In the genomic region with DNA sequence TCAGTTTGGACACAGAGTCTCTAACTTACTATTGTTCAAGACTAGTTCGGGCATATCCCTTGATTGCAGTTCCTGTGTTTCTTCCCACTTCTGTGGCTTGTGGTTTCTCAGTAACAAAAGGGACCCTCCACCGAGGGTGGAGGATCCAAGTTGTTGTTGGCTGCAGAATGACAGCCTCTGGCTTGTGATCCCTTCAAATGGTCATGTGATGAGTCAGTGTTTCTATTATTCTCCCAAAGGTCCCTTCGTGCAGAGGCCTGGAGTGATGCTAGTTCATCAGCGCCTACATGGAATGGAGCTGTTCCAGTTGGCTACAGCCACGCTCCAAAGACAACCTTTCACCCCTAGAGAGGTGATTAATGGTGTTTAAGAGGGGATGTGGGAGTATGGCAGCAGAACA, we compare ENCODE assay signal across 8 cellular contexts. TPM values are rescaled to one million over a fixed set of nuclear protein-coding genes. Genes with fewer than 3 reads are reported as not detected.
DNase-seq lines count a peak whose midpoint lies in the region; ATAC-seq and TF ChIP-seq lines count a peak whose summit lies in the region.

No MANE protein-coding gene starts in this region.

- H3K27me3 ChIP-seq in psoas muscle (ENCODE audit: insufficient read depth in 3 of 3, low read length in 2 of 3): peaks cover 0 to 21% (median 0%) of the 10 kb centered on the region in 3 donors

- no peak overlapping the region for H3K4me3 ChIP-seq in psoas muscle

- ATAC-seq in psoas muscle (peak; percentile 36 to 50 (median 42)), GM21381 (IDR thresholded peaks at IDR 0.05; ENCODE audit: unreplicated experiment) (no peak)

- DNase-seq in GM03348 (ENCODE audit: low spot score) (peak; percentile 91), RKO (ENCODE audit: low spot score) (peak; percentile 12), fibroblast of peridontal ligament (ENCODE audit: extremely low read depth) (peak; percentile 99), psoas muscle (peak; percentile 42 to 65), NCI-H128 (lab: John Stamatoyannopoulos, UW; ENCODE audit: unreplicated experiment) (no peak)
- no peak for DNase-seq in stimulated activated CD4-positive, alpha-beta T cell treated with anti-CD3 and anti-CD28 coated beads, Interleukin-4, amount 100 ng/mL, for 4 hours
- no peak for DNase-seq in activated T-cell treated with anti-CD3 and anti-CD28 coated beads, Interleukin-2, amount 50 U/mL, for 1 hour

- 41 to 45% (median 45%) methylated on average over 5 of the region's 5 CpGs for WGBS in psoas muscle, 3 donors

- H3K36me3 ChIP-seq in psoas muscle (ENCODE audit: insufficient read depth in 1 of 2, low read depth in 1 of 2): peaks cover 30 to 61% of the 10 kb centered on the region in 2 donors

- intact Hi-C loops in psoas muscle (cut with DNase I): no loop called here

- no peak for TF ChIP-seq CTCF in psoas muscle (IDR thresholded peaks at IDR 0.05)

- H3K9me3 ChIP-seq in psoas muscle: no peaks in the 10 kb centered on the region

- H3K27ac ChIP-seq in psoas muscle: no peak overlapping the region

- H3K4me1 ChIP-seq in psoas muscle: peaks cover 16% of the 10 kb centered on the region

RNA-seq across cellular contexts. Expression of a gene that starts 2.6 kb away (rescaled TPM):
- 1 to 10 TPM in 2 of 4 donors, under 1 TPM in 2; 0.84 to 1.4 (median 1.1) TPM for total RNA-seq in psoas muscle
- polyA plus RNA-seq in psoas muscle: under 1 TPM; 0.23 to 0.57 (median 0.43) TPM

RNA-seq across cellular contexts. Expression of a gene that starts 35.2 kb away (rescaled TPM):
- 100 to 1,000 TPM; 156 to 187 (median 175) TPM for total RNA-seq in psoas muscle
- 100 to 1,000 TPM; 111 to 161 (median 131) TPM for polyA plus RNA-seq in psoas muscle

RNA-seq across cellular contexts. Expression of a gene that starts 35.3 kb away (rescaled TPM):
- 10 to 100 TPM; 10.9 to 30.4 (median 16.5) TPM for total RNA-seq in psoas muscle
- polyA plus RNA-seq in psoas muscle: 10 to 100 TPM in 1 of 3 donors, 1 to 10 TPM in 2; 7.2 to 17.6 (median 7.5) TPM

RNA-seq across cellular contexts. Expression of a gene that starts 56.8 kb away (rescaled TPM):
- total RNA-seq in psoas muscle: under 1 TPM in 2 of 4 donors, not detected in 2; 0.19 to 0.42 TPM
- polyA plus RNA-seq in psoas muscle: under 1 TPM in 2 of 3 donors, not detected in 1; 0.17 to 0.44 TPM

Comparison
In these comparisons a context has a peak if more than half of its experiments do, and no peak if none do; other contexts are left out.
1. DNase-seq: peak in GM03348 (single experiment), RKO (single experiment), fibroblast of peridontal ligament (single experiment) and psoas muscle (2 of 2); none in stimulated activated CD4-positive, alpha-beta T cell treated with anti-CD3 and anti-CD28 coated beads, Interleukin-4, amount 100 ng/mL, for 4 hours (0 of 2), activated T-cell treated with anti-CD3 and anti-CD28 coated beads, Interleukin-2, amount 50 U/mL, for 1 hour (single experiment) and NCI-H128 (single experiment).